ENCODE assay signal across 1 cellular context in the genomic region with DNA sequence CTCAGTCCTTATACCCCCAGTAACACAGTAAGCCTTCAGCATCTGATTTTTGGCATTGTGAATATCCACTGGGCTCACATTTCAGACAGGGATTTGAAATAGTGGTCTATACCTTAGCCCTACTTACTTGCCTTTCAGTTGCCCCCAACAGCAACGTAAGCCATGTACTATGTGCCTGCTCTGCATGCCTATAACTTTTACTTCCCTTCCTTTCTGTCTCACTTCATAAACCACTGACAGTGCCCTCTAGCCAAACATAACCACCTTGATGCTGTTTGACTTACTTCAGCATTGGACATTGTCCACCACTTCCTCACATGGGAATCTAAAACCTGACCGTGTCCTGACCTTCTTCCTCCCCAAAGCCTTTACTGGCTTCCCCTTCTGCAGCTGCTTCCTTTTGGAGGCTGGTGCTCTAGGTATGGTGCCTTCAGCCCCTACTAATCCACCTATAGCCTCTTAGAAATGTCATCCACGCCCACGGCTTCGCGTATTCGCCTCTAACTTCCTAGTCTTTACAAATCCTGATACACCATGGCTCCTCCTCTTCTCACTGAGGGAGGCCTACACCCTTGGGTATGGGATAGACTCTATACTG.
TF ChIP-seq lines count a peak whose summit lies in the region.

No MANE protein-coding gene starts in this region.

TF ChIP-seq in GM12891, 5 proteins besides CTCF, POLR2A, EP300 and RAD21:
- no peak for TF ChIP-seq TAF1 (IDR thresholded peaks at IDR 0.05; ENCODE audit: low read depth, low read length)
- TF ChIP-seq POU2F2 (IDR thresholded peaks at IDR 0.05; ENCODE audit: low read depth, low read length): no peak
- no peak for TF ChIP-seq PAX5 (IDR thresholded peaks at IDR 0.05; ENCODE audit: insufficient read depth, low read length, severe bottlenecking)
- no peak for TF ChIP-seq SPI1 (IDR thresholded peaks at IDR 0.05; ENCODE audit: low read depth, low read length)
- no peak for TF ChIP-seq POLR2AphosphoS5 (IDR thresholded peaks at IDR 0.05; ENCODE audit: low read depth, low read length)
